Comparison of ENCODE assay signal across 8 cellular contexts in the genomic region with DNA sequence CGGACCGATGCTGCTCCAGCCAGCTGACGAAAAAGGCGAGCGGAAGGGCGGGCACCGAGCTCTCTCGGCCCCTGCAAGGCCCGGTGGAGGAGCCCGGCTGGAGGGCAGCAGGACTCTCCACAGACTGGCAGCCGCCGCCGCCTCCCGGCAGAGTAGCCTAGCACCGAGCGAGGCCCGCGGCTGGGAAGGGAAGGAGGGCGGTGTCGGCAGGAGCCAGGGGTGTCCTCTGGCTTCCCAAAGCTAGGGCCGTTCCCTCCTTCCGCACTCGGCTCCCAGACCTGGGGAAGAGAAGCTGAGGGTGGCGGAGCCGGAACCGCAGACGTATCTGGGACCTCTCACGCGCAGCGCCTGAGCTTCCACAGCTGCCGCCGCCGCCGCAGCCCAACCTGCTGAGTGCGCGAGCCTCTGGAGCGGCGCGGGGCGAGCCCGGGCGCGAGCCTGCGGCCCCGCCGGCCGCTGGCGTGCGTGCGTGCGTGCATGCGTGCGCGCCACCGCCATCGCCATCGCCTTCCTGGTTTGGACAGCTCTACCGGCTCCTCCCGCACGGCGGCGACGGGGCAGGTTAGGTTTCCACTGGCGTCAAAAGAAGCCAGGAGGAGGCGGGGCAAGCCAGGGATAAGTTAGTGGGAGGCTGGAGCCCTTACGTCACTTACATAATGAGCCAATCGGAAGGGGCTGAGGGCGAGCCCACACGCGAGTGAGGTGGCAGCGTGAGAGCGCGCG. TPM values are rescaled to one million over a fixed set of nuclear protein-coding genes. Genes with fewer than 3 reads are reported as not detected.
DNase-seq lines count a peak whose midpoint lies in the region; ATAC-seq and TF ChIP-seq lines count a peak whose summit lies in the region.

A gene (minus strand): TSS at position 395 of the 723 bp plus-strand sequence. CDS start 439 bp downstream, outside the sequence.

- peak; percentile 34 for TF ChIP-seq CTCF in GM10248 (IDR thresholded peaks at IDR 0.05; ENCODE audit: control extremely low read depth, extremely low read depth, low read depth, missing control alignments)
- TF ChIP-seq CTCF in NB4 (IDR thresholded peaks at IDR 0.05; ENCODE audit: low read depth, low read length), result no peak
- peak in 3 of 4 experiments; percentile 18 to 73 (median 70) for TF ChIP-seq CTCF in gastroesophageal sphincter (IDR thresholded peaks at IDR 0.05)

- peak within 1 kb of the TSS; percentile 86 for H3K4me3 Mint-ChIP-seq in activated naive CD4-positive, alpha-beta T cell treated with anti-CD3 and anti-CD28 coated beads, Interleukin-2, amount 10 ng/mL, durations not matched to agents 7 days and 5 days

- H3K4me3 ChIP-seq in NB4 (ENCODE audit: low read depth, low read length), result peak within 1 kb of the TSS; percentile 84
- H3K4me3 ChIP-seq in SK-N-MC, result peak within 1 kb of the TSS; percentile 96
- H3K4me3 ChIP-seq in gastroesophageal sphincter, result peak within 1 kb of the TSS; percentile 76 to 83

- H3K27me3 Mint-ChIP-seq in activated naive CD4-positive, alpha-beta T cell treated with anti-CD3 and anti-CD28 coated beads, Interleukin-2, amount 10 ng/mL, durations not matched to agents 7 days and 5 days, result peaks cover 11% of the 10 kb centered on the region

- CTCF ChIA-PET in GM10248 (lab: Yijun Ruan, JAX), result interaction anchor here (0.7 to 2.6 kb wide), 12 partner anchors 11 to 381 kb away, joined by 3 to 29 read pairs (median 3); a partner anchor contains a TSS
- CTCF ChIA-PET in activated naive CD4-positive, alpha-beta T cell treated with anti-CD3 and anti-CD28 coated beads, Interleukin-2, amount 10 ng/mL, durations not matched to agents 7 days and 5 days (lab: Charles Lee), result interaction anchor here (0.9 to 5.0 kb wide), 2 partner anchors 19 to 135 kb away, joined by 3 to 36 read pairs; no protein-coding TSS in a partner anchor

- TF ChIP-seq POLR2A in NB4 (IDR thresholded peaks at IDR 0.05; ENCODE audit: extremely low read depth, insufficient read length) (peak; percentile 73), gastroesophageal sphincter (IDR thresholded peaks at IDR 0.05) (peak; percentile 97 to 98)

- no peak for TF ChIP-seq EP300 in gastroesophageal sphincter (IDR thresholded peaks at IDR 0.05)

- H3K36me3 ChIP-seq in SK-N-MC (ENCODE audit: insufficient read depth, low read length), result 0 out of 2 replicates have a peak, but pooled peaks cover 3% of the 10 kb centered on the region
- H3K36me3 ChIP-seq in gastroesophageal sphincter, result no peaks in the 10 kb centered on the region

- peak; percentile 94 for ATAC-seq in HG02571 (IDR thresholded peaks at IDR 0.05; ENCODE audit: unreplicated experiment)
- ATAC-seq in gastroesophageal sphincter, result peak; percentile 98

- 0% methylated on average over 6 of the region's 74 CpGs; no CpG with 5 or more reads in 1 of the 2 donors for WGBS in gastroesophageal sphincter (ENCODE audit: low coverage in 1 of 2), 2 donors

- POLR2A ChIA-PET in GM10248 (lab: Yijun Ruan, JAX), result interaction anchor here (0.6 to 2.7 kb wide), 6 partner anchors 16 to 219 kb away, joined by 3 to 18 read pairs (median 4); a partner anchor contains a TSS

- DNase-seq in GM10248 (ENCODE audit: extremely low spot score) (peak; percentile 98), NB4 (ENCODE audit: low read depth) (peak; percentile 100), SK-N-MC (ENCODE audit: low read depth, low spot score) (peak; percentile 98), non-pigmented ciliary epithelial cell (ENCODE audit: low read depth) (peak; percentile 99), superior temporal gyrus (ENCODE audit: extremely low spot score) (peak; percentile 100)
- DNase-seq in activated naive CD4-positive, alpha-beta T cell treated with anti-CD3 and anti-CD28 coated beads, Interleukin-2, amount 10 ng/mL, durations not matched to agents 7 days and 5 days, result peak; percentile 100

- H3K27me3 ChIP-seq in gastroesophageal sphincter, result peaks cover 7% of the 10 kb centered on the region

- no peaks in the 10 kb centered on the region for H3K9me3 ChIP-seq in SK-N-MC (ENCODE audit: low read depth, low read length)
- H3K9me3 ChIP-seq in gastroesophageal sphincter, result no peaks in the 10 kb centered on the region

- peak within 1 kb of the TSS; percentile 75 for H3K27ac ChIP-seq in SK-N-MC
- peak within 1 kb of the TSS; percentile 90 to 100 (median 99) for H3K27ac ChIP-seq in gastroesophageal sphincter

- H3K27ac Mint-ChIP-seq in activated naive CD4-positive, alpha-beta T cell treated with anti-CD3 and anti-CD28 coated beads, Interleukin-2, amount 10 ng/mL, durations not matched to agents 7 days and 5 days, result peak within 1 kb of the TSS; percentile 93

- H3K4me1 ChIP-seq in gastroesophageal sphincter, result peaks cover 0 to 33% (median 5%) of the 10 kb centered on the region in 3 donors

- peak within 1 kb of the TSS; percentile 93 for H3K9ac ChIP-seq in SK-N-MC (ENCODE audit: insufficient read length)

- no peaks in the 10 kb centered on the region for H3K9me3 Mint-ChIP-seq in activated naive CD4-positive, alpha-beta T cell treated with anti-CD3 and anti-CD28 coated beads, Interleukin-2, amount 10 ng/mL, durations not matched to agents 7 days and 5 days

- H3K36me3 Mint-ChIP-seq in activated naive CD4-positive, alpha-beta T cell treated with anti-CD3 and anti-CD28 coated beads, Interleukin-2, amount 10 ng/mL, durations not matched to agents 7 days and 5 days, result peaks cover 13% of the 10 kb centered on the region

- peaks cover 30% of the 10 kb centered on the region for H3K4me1 Mint-ChIP-seq in activated naive CD4-positive, alpha-beta T cell treated with anti-CD3 and anti-CD28 coated beads, Interleukin-2, amount 10 ng/mL, durations not matched to agents 7 days and 5 days

RNA-seq across cellular contexts. Expression of the gene that starts here (rescaled TPM):
- total RNA-seq in gastroesophageal sphincter, result 100 to 1,000 TPM; 134 to 168 (median 149) TPM

Comparison
In these comparisons a context has a peak if more than half of its experiments do, and no peak if none do; other contexts are left out.
1. Peak in every context shown above with its lines: DNase-seq, ATAC-seq, H3K4me3 ChIP-seq and H3K27ac ChIP-seq.